ENCODE assay signal across 11 cellular contexts in genomic region chr19:3683405-3683865, GRCh38. TPM values are rescaled to one million over a fixed set of nuclear protein-coding genes. Genes with fewer than 3 reads are reported as not detected.
DNase-seq lines count a peak whose midpoint lies in the region; ATAC-seq and TF ChIP-seq lines count a peak whose summit lies in the region.
"Had no signal": no experiment of that assay in that cellular context is flagged by ENCODE, and none has a peak within 500 bp of the region (broad histone marks: within the 10 kb centered on the region; RNA-seq: fewer than 3 reads in every experiment).

No MANE protein-coding gene starts in this region.

- H3K27ac Mint-ChIP-seq in chondrocyte (ENCODE audit: unreplicated experiment) = peak overlapping the region; percentile 98
- no peak overlapping the region for H3K27ac Mint-ChIP-seq in activated CD8-positive, alpha-beta memory T cell treated with anti-CD3 and anti-CD28 coated beads, Interleukin-2, amount 10 ng/mL, durations not matched to agents 7 days and 5 days

- H3K36me3 Mint-ChIP-seq in chondrocyte (ENCODE audit: low read depth) = peaks cover 6% of the 10 kb centered on the region
- H3K36me3 Mint-ChIP-seq in activated CD8-positive, alpha-beta memory T cell treated with anti-CD3 and anti-CD28 coated beads, Interleukin-2, amount 10 ng/mL, durations not matched to agents 7 days and 5 days = peaks cover 20% of the 10 kb centered on the region

- CTCF ChIA-PET in activated CD8-positive, alpha-beta memory T cell treated with anti-CD3 and anti-CD28 coated beads, Interleukin-2, amount 10 ng/mL, durations not matched to agents 7 days and 5 days (lab: Charles Lee) = interaction anchor here (1.3 kb wide), 1 partner anchor 9 kb away, joined by 5 read pairs; no protein-coding TSS in a partner anchor

- no peaks in the 10 kb centered on the region for H3K9me3 Mint-ChIP-seq in chondrocyte (ENCODE audit: low read depth)
- peaks cover 7% of the 10 kb centered on the region for H3K9me3 Mint-ChIP-seq in activated CD8-positive, alpha-beta memory T cell treated with anti-CD3 and anti-CD28 coated beads, Interleukin-2, amount 10 ng/mL, durations not matched to agents 7 days and 5 days (ENCODE audit: low read depth)

- TF ChIP-seq CTCF in GM13976 (IDR thresholded peaks at IDR 0.05; ENCODE audit: borderline replicate concordance, control extremely low read depth, extremely low read depth, insufficient read depth, missing control alignments) = no peak
- TF ChIP-seq CTCF in chondrocyte (IDR thresholded peaks at IDR 0.05) = no peak

- in situ Hi-C loops in GM13976 (cut with MboI; ENCODE audit: low sequenced_read_pairs, unreplicated experiment) = no loop called here

- H3K4me1 Mint-ChIP-seq in chondrocyte (ENCODE audit: low read depth) = peaks cover 44% of the 10 kb centered on the region
- H3K4me1 Mint-ChIP-seq in activated CD8-positive, alpha-beta memory T cell treated with anti-CD3 and anti-CD28 coated beads, Interleukin-2, amount 10 ng/mL, durations not matched to agents 7 days and 5 days = peaks cover 9% of the 10 kb centered on the region

- no peak for ATAC-seq in activated CD8-positive, alpha-beta memory T cell treated with anti-CD3 and anti-CD28 coated beads, Interleukin-2, amount 10 ng/mL, durations not matched to agents 7 days and 5 days

- DNase-seq in GM13976 (ENCODE audit: low spot score) (peak; percentile 69), chondrocyte (ENCODE audit: low spot score) (peak; percentile 96), iPS-NIHi7 (ENCODE audit: extremely low spot score) (peak; percentile 90), smooth muscle cell of the brain vasculature (ENCODE audit: low read depth, low spot score) (peak; percentile 67), NK-92 (lab: John Stamatoyannopoulos, UW; ENCODE audit: unreplicated experiment) (no peak), amniotic stem cell (lab: John Stamatoyannopoulos, UW) (no peak), NCI-H2107 treated with DMSO at 0.1 percent for 48 hours (lab: John Stamatoyannopoulos, UW; ENCODE audit: unreplicated experiment) (no peak)
- no peak for DNase-seq in activated CD8-positive, alpha-beta memory T cell treated with anti-CD3 and anti-CD28 coated beads, Interleukin-2, amount 10 ng/mL, durations not matched to agents 7 days and 5 days
- DNase-seq: hippocampal formation, NCI-H345, SW 1271 had no signal

- H3K27me3 Mint-ChIP-seq in chondrocyte (ENCODE audit: low read depth) = no peaks in the 10 kb centered on the region
- H3K27me3 Mint-ChIP-seq in activated CD8-positive, alpha-beta memory T cell treated with anti-CD3 and anti-CD28 coated beads, Interleukin-2, amount 10 ng/mL, durations not matched to agents 7 days and 5 days = no peaks in the 10 kb centered on the region

- no peak overlapping the region for H3K4me3 Mint-ChIP-seq in chondrocyte (ENCODE audit: unreplicated experiment)
- H3K4me3 Mint-ChIP-seq in activated CD8-positive, alpha-beta memory T cell treated with anti-CD3 and anti-CD28 coated beads, Interleukin-2, amount 10 ng/mL, durations not matched to agents 7 days and 5 days = no peak overlapping the region

RNA-seq across cellular contexts. Expression of gene PIP5K1C, which starts 16.8 kb away (rescaled TPM):
- 81.0 to 98.4 TPM (median 85.5 TPM) in 3 replicates for total RNA-seq in chondrocyte
- total RNA-seq in activated CD8-positive, alpha-beta memory T cell treated with anti-CD3 and anti-CD28 coated beads, Interleukin-2, amount 10 ng/mL, durations not matched to agents 7 days and 5 days = 10 to 100 TPM; 23.9 to 37.7 TPM

RNA-seq across cellular contexts. Expression of gene TJP3, which starts 24.7 kb away (rescaled TPM):
- total RNA-seq in chondrocyte = not detected in 3 replicates
- 1 to 10 TPM; 1.0 to 1.3 TPM for total RNA-seq in activated CD8-positive, alpha-beta memory T cell treated with anti-CD3 and anti-CD28 coated beads, Interleukin-2, amount 10 ng/mL, durations not matched to agents 7 days and 5 days

RNA-seq across cellular contexts. Expression of gene CACTIN, which starts 56.8 kb away (rescaled TPM):
- total RNA-seq in chondrocyte = 18.6 to 22.0 TPM (median 19.5 TPM) in 3 replicates
- total RNA-seq in activated CD8-positive, alpha-beta memory T cell treated with anti-CD3 and anti-CD28 coated beads, Interleukin-2, amount 10 ng/mL, durations not matched to agents 7 days and 5 days = 10 to 100 TPM; 33.4 to 33.7 TPM

Comparison
In these comparisons a context has a peak if more than half of its experiments do, and no peak if none do; other contexts are left out.
1. DNase-seq: peak in GM13976 (single experiment), chondrocyte (single experiment), iPS-NIHi7 (single experiment) and smooth muscle cell of the brain vasculature (single experiment); none in activated CD8-positive, alpha-beta memory T cell treated with anti-CD3 and anti-CD28 coated beads, Interleukin-2, amount 10 ng/mL, durations not matched to agents 7 days and 5 days (single experiment), NK-92 (single experiment), amniotic stem cell (single experiment) and NCI-H2107 treated with DMSO at 0.1 percent for 48 hours (single experiment).